Comparison of ENCODE assay signal across 8 cellular contexts in the genomic region with DNA sequence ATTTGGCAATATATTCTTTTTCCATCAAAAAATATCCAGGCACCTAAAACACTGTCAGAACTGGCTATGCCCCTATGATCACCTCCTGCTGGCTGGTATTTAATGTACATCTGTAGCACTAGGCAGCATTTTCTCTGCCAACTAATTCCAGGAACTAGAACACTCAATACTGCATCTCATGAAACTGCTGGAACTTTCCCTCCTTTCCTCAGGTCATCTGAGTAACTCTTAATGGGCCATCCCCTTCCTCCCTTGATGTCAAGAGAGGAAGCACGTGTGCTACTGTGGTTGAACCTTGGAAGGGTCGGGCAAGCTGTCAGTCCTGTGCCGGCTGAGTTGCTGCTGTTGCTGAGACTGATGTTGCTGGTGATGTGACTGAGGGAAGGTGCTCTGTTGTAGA. TPM values are rescaled to one million over a fixed set of nuclear protein-coding genes. Genes with fewer than 3 reads are reported as not detected.
DNase-seq lines count a peak whose midpoint lies in the region; ATAC-seq, FAIRE-seq and TF ChIP-seq lines count a peak whose summit lies in the region.

No MANE protein-coding gene starts in this region.

- H3K9me3 Mint-ChIP-seq in neural progenitor cell: no peaks in the 10 kb centered on the region

- H3K9ac ChIP-seq in K562 (ENCODE audit: insufficient read depth in 1 of 2, low read depth in 2 of 2, low read length in 2 of 2): no peak overlapping the region
- H3K9ac ChIP-seq in neural progenitor cell: no peak overlapping the region

- BruUV-seq in A673 (replicated peaks; lab: Mats Ljungman, UMichigan) (no TSS peak), K562 (replicated peaks; lab: Mats Ljungman, UMichigan) (no TSS peak)

- POLR2A ChIA-PET in A673 (lab: Charles Lee; ENCODE audit: low non-redundant PET): no interaction called here
- POLR2A ChIA-PET in K562 (lab: Yijun Ruan, JAX): interaction anchor here (1.0 kb wide), 2 partner anchors 10 to 17 kb away, joined by 3 read pairs; no protein-coding TSS in a partner anchor

- no peaks in the 10 kb centered on the region for H3K4me1 ChIP-seq in A673 (ENCODE audit: insufficient read depth, low read length, poor library complexity, severe bottlenecking)
- H3K4me1 ChIP-seq in K562 (replicated peaks in 1 of 2; ENCODE audit: control insufficient read depth in 2 of 2, insufficient read depth in 2 of 2, low read length in 2 of 2): peaks cover 9 to 10% of the 10 kb centered on the region in 2 experiments; a peak in 4 of 5 replicates
- no peaks in the 10 kb centered on the region for H3K4me1 ChIP-seq in neural progenitor cell

- TF ChIP-seq EP300 in K562 (IDR thresholded peaks at IDR 0.05; ENCODE audit: low read length): no peak

- H3K27ac Mint-ChIP-seq in neural progenitor cell: no peak overlapping the region

- H3K27ac ChIP-seq in A673 (ENCODE audit: low read depth, low read length, poor library complexity, severe bottlenecking): no peak overlapping the region
- no peak overlapping the region for H3K27ac ChIP-seq in K562 (ENCODE audit: extremely low read depth, low read depth, low read length)
- no peak overlapping the region for H3K27ac ChIP-seq in neural progenitor cell

- H3F3A ChIP-seq in neural progenitor cell (ENCODE audit: low read depth): peaks cover 28% of the 10 kb centered on the region

- TF ChIP-seq RAD21 in K562 (CRISPR knock-in tag; conservative IDR thresholded peaks at IDR 0.05 in 1 of 2, IDR thresholded peaks at IDR 0.05 in 1 of 2): no peak

- no peaks in the 10 kb centered on the region for H4K20me1 ChIP-seq in K562 (replicated peaks; ENCODE audit: control insufficient read depth, insufficient read depth, low read length)
- H4K20me1 ChIP-seq in neural progenitor cell (ENCODE audit: low read depth): no peaks in the 10 kb centered on the region

- TF ChIP-seq POLR2A in K562 (conservative IDR thresholded peaks at IDR 0.05): no peak

- H3K4me2 ChIP-seq in K562 (ENCODE audit: insufficient read depth, low read length) (no peak overlapping the region), neural progenitor cell (no peak overlapping the region)

- ATAC-seq in GM18867 (IDR thresholded peaks at IDR 0.05; ENCODE audit: unreplicated experiment) (peak; percentile 60), HG03432 (IDR thresholded peaks at IDR 0.05; ENCODE audit: unreplicated experiment) (peak; percentile 83), K562 (peak; percentile 41)

- peaks cover 17% of the 10 kb centered on the region for H3K36me3 Mint-ChIP-seq in neural progenitor cell

- no peaks in the 10 kb centered on the region for H3K4me1 Mint-ChIP-seq in neural progenitor cell

- DNase-seq in A673 (ENCODE audit: low spot score) (no peak), K562 (ENCODE audit: extremely low read depth in 1 of 4, low spot score in 3 of 4) (peak in 1 of 4 experiments; percentile 13), neural progenitor cell (ENCODE audit: low spot score) (peak; percentile 8), HPDE6-E6E7 (ENCODE audit: extremely low spot score) (no peak), NCI-H2227 (lab: John Stamatoyannopoulos, UW; ENCODE audit: unreplicated experiment) (no peak), islet precursor cell (no peak)

- no peaks in the 10 kb centered on the region for H3K9me1 ChIP-seq in K562 (ENCODE audit: control insufficient read depth, insufficient read depth, low read length)

- no peak for FAIRE-seq in K562 (lab: Jason Lieb, UNC)

- H3K4me3 Mint-ChIP-seq in neural progenitor cell: no peak overlapping the region

- H3K9me3 ChIP-seq in A673 (ENCODE audit: low read depth, low read length, poor library complexity, severe bottlenecking) (no peaks in the 10 kb centered on the region), K562 (replicated peaks; ENCODE audit: control insufficient read depth, insufficient read depth, low read depth, low read length) (no peaks in the 10 kb centered on the region), neural progenitor cell (ENCODE audit: low read depth) (no peaks in the 10 kb centered on the region)

- H2AFZ ChIP-seq in K562 (ENCODE audit: low read depth, low read length): no peak overlapping the region
- no peak overlapping the region for H2AFZ ChIP-seq in neural progenitor cell (replicated peaks)

- H3K4me3 ChIP-seq in A673 (ENCODE audit: low read depth, low read length, poor library complexity, severe bottlenecking) (no peak overlapping the region), K562 (no peak overlapping the region), neural progenitor cell (no peak overlapping the region)

- 0 out of 2 replicates have a peak, but pooled peaks have one; percentile 16 for TF ChIP-seq CTCF in A673 (conservative IDR thresholded peaks at IDR 0.05; ENCODE audit: low read depth, low read length)
- peak in 2 of 3 experiments; percentile 11 to 29; a peak in 1 of 6 replicates for TF ChIP-seq CTCF in K562 (IDR thresholded peaks at IDR 0.05 in 2 of 3, conservative IDR thresholded peaks at IDR 0.05 in 1 of 3; ENCODE audit: insufficient read depth in 2 of 3, low read depth in 1 of 3, low read length in 3 of 3)
- peak; percentile 17 for TF ChIP-seq CTCF in neural progenitor cell (IDR thresholded peaks at IDR 0.05)

- peaks cover 12% of the 10 kb centered on the region for H3K36me3 ChIP-seq in A673 (ENCODE audit: insufficient read depth, low read length, poor library complexity, severe bottlenecking)
- peaks cover 82% of the 10 kb centered on the region for H3K36me3 ChIP-seq in K562 (ENCODE audit: control insufficient read depth, insufficient read depth, low read length)
- H3K36me3 ChIP-seq in neural progenitor cell: peaks cover 12% of the 10 kb centered on the region

- H3K27me3 Mint-ChIP-seq in neural progenitor cell (ENCODE audit: insufficient read depth, low read depth): no peaks in the 10 kb centered on the region

- H3K79me2 ChIP-seq in K562 (ENCODE audit: control insufficient read depth, insufficient read depth, low read length): no peaks in the 10 kb centered on the region
- H3K79me2 ChIP-seq in neural progenitor cell (ENCODE audit: low read depth): no peaks in the 10 kb centered on the region

- 66% methylated on average over 3 of the region's 3 CpGs for WGBS in K562 (ENCODE audit: insufficient coverage, low coverage, missing lambda C conversion rate)

- CTCF ChIA-PET in A673 (lab: Charles Lee): no interaction called here
- CTCF ChIA-PET in K562 (lab: Yijun Ruan, JAX; ENCODE audit: low intra/inter-chr PET ratio): no interaction called here

- intact Hi-C loops in A673 (cut with micrococcal nuclease; ENCODE audit: unreplicated experiment) (no loop called here), K562 (cut with micrococcal nuclease) (loop anchor here (5.0 to 10.0 kb wide), 3 partner anchors 112 to 430 kb away; a partner anchor contains a TSS)

- in situ Hi-C loops in K562 (cut with MboI): no loop called here

- H3K27me3 ChIP-seq in A673 (replicated peaks; ENCODE audit: insufficient read depth, low read depth, low read length, poor library complexity) (no peaks in the 10 kb centered on the region), K562 (ENCODE audit: control insufficient read depth in 2 of 2, insufficient read depth in 2 of 2, low read length in 2 of 2) (no peaks in the 10 kb centered on the region), neural progenitor cell (no peaks in the 10 kb centered on the region)

TF ChIP-seq in K562, 482 proteins besides CTCF, POLR2A, EP300 and RAD21:
- TF ChIP-seq, protein P1, sequence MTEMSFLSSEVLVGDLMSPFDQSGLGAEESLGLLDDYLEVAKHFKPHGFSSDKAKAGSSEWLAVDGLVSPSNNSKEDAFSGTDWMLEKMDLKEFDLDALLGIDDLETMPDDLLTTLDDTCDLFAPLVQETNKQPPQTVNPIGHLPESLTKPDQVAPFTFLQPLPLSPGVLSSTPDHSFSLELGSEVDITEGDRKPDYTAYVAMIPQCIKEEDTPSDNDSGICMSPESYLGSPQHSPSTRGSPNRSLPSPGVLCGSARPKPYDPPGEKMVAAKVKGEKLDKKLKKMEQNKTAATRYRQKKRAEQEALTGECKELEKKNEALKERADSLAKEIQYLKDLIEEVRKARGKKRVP (CRISPR knock-in tag; IDR thresholded peaks at IDR 0.05): no peak
- no peak for TF ChIP-seq CAMTA2 (CRISPR knock-in tag; conservative IDR thresholded peaks at IDR 0.05)
- TF ChIP-seq FOXK2 (conservative IDR thresholded peaks at IDR 0.05 in 1 of 2, IDR thresholded peaks at IDR 0.05 in 1 of 2; ENCODE audit: low read depth in 2 of 2): no peak
- peak in 1 of 2 experiments; percentile 76; a peak in 2 of 4 replicates for TF ChIP-seq TEAD1 (CRISPR knock-in tag; IDR thresholded peaks at IDR 0.05)

RNA-seq across cellular contexts. Expression of a gene that starts 39.4 kb away (rescaled TPM):
- total RNA-seq in A673 (2021): 33.5 and 34.7 TPM in 2 replicates
- 347 and 666 TPM in 2 replicates for total RNA-seq in K562 (2011; cell fraction: chromatin; rRNA removed; ENCODE audit: low replicate concordance)
- 225 and 269 TPM in 2 replicates for total RNA-seq in K562 (2011; cell fraction: nucleolus; rRNA removed)
- 544 and 827 TPM in 2 replicates for total RNA-seq in K562 (2011; cell fraction: nucleoplasm; rRNA removed)
- 112 and 116 TPM in 2 replicates for total RNA-seq in K562 (2014; rRNA removed)
- total RNA-seq in K562 (2014; rRNA removed; fragmentation: Illumina TruSeq; extraction: Trizol): 96.6 and 96.8 TPM in 2 replicates
- 91.7 and 97.1 TPM in 2 replicates for total RNA-seq in K562 (2015; rRNA removed; fragmentation: Illumina TruSeq; extraction: Trizol)
- 84.6 and 97.5 TPM in 2 replicates for total RNA-seq in K562 (2021)
- 145 and 174 TPM in 2 replicates for polyA plus RNA-seq in K562 (2011; rRNA removed)
- 80.4 and 158 TPM in 2 replicates for polyA plus RNA-seq in K562 (2011; cell fraction: cytosol; rRNA removed)
- 179 and 244 TPM in 2 replicates for polyA plus RNA-seq in K562 (2011; cell fraction: nucleus; rRNA removed)
- 54.2 and 62.0 TPM in 2 replicates for polyA plus RNA-seq in K562 (2012)
- polyA plus RNA-seq in K562 (2014; fragmentation: Illumina TruSeq; extraction: Trizol): 58.7 and 70.6 TPM in 2 replicates
- polyA plus RNA-seq in K562 (2014; fragmentation: Nextera tagmentation; extraction: Ambion mirVana): 10 to 100 TPM; 21.3 to 27.5 TPM
- 105 and 106 TPM in 2 replicates for polyA plus RNA-seq in K562 (2014; rRNA removed)
- polyA minus RNA-seq in K562 (2011; rRNA and poly(A)+ RNA removed): 177 and 204 TPM in 2 replicates
- 53.2 and 61.2 TPM in 2 replicates for polyA minus RNA-seq in K562 (2011; cell fraction: cytosol; rRNA and poly(A)+ RNA removed)
- 110 and 180 TPM in 2 replicates for polyA minus RNA-seq in K562 (2011; cell fraction: nucleus; rRNA and poly(A)+ RNA removed)
- 85.6 and 110 TPM in 2 replicates for total RNA-seq in neural progenitor cell (ENCODE audit: low replicate concordance)
